1 cellular context compared by ENCODE assay signal in genomic region chr22:41479671-41480396, GRCh38.
TF ChIP-seq lines count a peak whose summit lies in the region.

No MANE protein-coding gene starts in this region.

TF ChIP-seq in H1, 55 proteins besides CTCF, POLR2A, EP300 and RAD21:
- 0 out of 4 replicates have a peak, but pooled peaks of 1 of the 2 experiments have one; percentile 35 for TF ChIP-seq HDAC2 (IDR thresholded peaks at IDR 0.05; ENCODE audit: borderline replicate concordance in 1 of 2, low read depth in 2 of 2, low read length in 2 of 2)
- TF ChIP-seq NANOG (IDR thresholded peaks at IDR 0.05; ENCODE audit: insufficient read depth, low read depth, low read length, poor library complexity, severe bottlenecking): peak; percentile 36
- TF ChIP-seq SP1 (IDR thresholded peaks at IDR 0.05; ENCODE audit: low read depth, low read length): no peak
- peak in 1 of 2 experiments; percentile 62; a peak in 1 of 4 replicates for TF ChIP-seq SIN3A (conservative IDR thresholded peaks at IDR 0.05 in 1 of 2, IDR thresholded peaks at IDR 0.05 in 1 of 2; ENCODE audit: low read depth in 1 of 2, low read length in 2 of 2)
- no peak for TF ChIP-seq KDM1A (IDR thresholded peaks at IDR 0.05; ENCODE audit: borderline replicate concordance, low read length)
